Comparison of ENCODE assay signal across 8 cellular contexts in the genomic region with DNA sequence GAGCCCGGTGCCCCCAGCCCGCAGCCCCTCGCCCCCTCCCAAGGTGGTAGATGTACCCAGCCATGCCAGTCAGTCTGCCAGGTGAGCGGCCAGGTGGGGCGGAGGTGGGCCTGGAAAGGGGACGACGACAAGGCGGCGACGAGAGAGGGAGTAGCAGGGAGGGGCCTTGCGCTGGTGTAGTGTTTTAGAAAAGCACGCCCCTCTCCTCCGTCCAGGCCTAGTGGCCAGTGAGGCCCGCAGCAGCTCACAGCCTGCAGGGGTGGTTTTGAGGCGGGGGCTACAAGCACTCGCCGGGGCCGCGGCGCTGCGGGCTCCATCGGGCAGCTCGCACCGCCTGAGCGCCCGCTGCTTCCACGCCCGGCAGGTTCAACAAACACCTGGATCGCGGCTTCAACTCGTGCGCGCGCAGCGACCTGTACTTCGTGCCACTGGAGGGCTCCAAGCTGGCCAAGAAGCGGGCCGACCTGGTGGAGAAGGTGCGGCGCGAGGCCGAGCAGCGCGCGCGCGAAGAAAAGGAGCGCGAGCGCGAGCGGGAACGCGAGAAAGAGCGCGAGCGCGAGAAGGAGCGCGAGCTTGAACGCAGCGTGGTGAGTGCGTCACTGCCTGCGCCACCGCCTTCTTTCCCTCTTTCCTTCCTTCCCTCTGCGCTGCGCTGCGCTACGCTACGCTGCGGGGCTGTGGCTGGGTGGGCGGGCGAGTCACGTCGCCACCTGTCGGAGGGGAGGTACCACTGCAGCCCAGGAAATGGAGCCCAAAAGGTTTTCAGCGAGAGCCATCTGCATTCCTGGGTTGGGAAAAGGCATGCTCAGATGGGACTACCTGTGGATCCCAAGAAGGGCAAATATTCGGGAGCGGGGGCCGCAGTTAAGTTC. TPM values are rescaled to one million over a fixed set of nuclear protein-coding genes. Genes with fewer than 3 reads are reported as not detected.
DNase-seq lines count a peak whose midpoint lies in the region; ATAC-seq and TF ChIP-seq lines count a peak whose summit lies in the region.

No MANE protein-coding gene starts in this region.

- intact Hi-C loops in CD4-positive, alpha-beta memory T cell (cut with micrococcal nuclease) = loop anchor here (1.0 kb wide), 3 partner anchors 13 to 68 kb away; a partner anchor contains a TSS
- intact Hi-C loops in dorsolateral prefrontal cortex (cut with DNase I) = loop anchor here (2.0 to 5.0 kb wide), 3 partner anchors 13 to 69 kb away; a partner anchor contains a TSS
- intact Hi-C loops in lower leg skin (cut with DNase I; ENCODE audit: low total_unique reads) = no loop called here

- peak in 1 of 2 donors; percentile 46 for TF ChIP-seq POLR2A in lower leg skin (IDR thresholded peaks at IDR 0.05)

- H3K4me1 Mint-ChIP-seq in CD4-positive, alpha-beta memory T cell = peaks cover 19 to 48% (median 35%) of the 10 kb centered on the region in 4 donors
- H3K4me1 Mint-ChIP-seq in activated CD4-positive, alpha-beta memory T cell treated with anti-CD3 and anti-CD28 coated beads, Interleukin-2, amount 10 ng/mL, durations not matched to agents 7 days and 5 days = peaks cover 54% of the 10 kb centered on the region

- H3K4me1 ChIP-seq in CD4-positive, alpha-beta memory T cell (ENCODE audit: insufficient read depth, low read length) = peaks cover 29% of the 10 kb centered on the region

- CTCF ChIA-PET in CD4-positive, alpha-beta memory T cell (lab: Charles Lee; ENCODE audit: partially characterized antibody) = interaction anchor here (0.6 to 18.5 kb wide), 21 partner anchors 9 to 213 kb away, joined by 3 to 774 read pairs (median 5); a partner anchor contains a TSS
- CTCF ChIA-PET in activated CD4-positive, alpha-beta memory T cell treated with anti-CD3 and anti-CD28 coated beads, Interleukin-2, amount 10 ng/mL, durations not matched to agents 7 days and 5 days (lab: Charles Lee) = interaction anchor here (0.6 to 6.5 kb wide), 30 partner anchors 9 to 214 kb away, joined by 3 to 71 read pairs (median 6); a partner anchor contains a TSS

- H3K9me3 ChIP-seq in CD4-positive, alpha-beta memory T cell (ENCODE audit: control insufficient read depth in 1 of 2, low read length in 2 of 2) = no peaks in the 10 kb centered on the region

- H3K4me3 ChIP-seq in CD4-positive, alpha-beta memory T cell (ENCODE audit: low read length in 2 of 2) = peak overlapping the region; percentile 47 to 82
- H3K4me3 ChIP-seq in dorsolateral prefrontal cortex = peak overlapping the region; percentile 59 to 95 (median 82)
- H3K4me3 ChIP-seq in lower leg skin (ENCODE audit: low read depth, poor library complexity, severe bottlenecking) = peak overlapping the region; percentile 45

- peak; percentile 92 to 96 (median 95) for DNase-seq in CD4-positive, alpha-beta memory T cell
- DNase-seq in NCI-H82 treated with DMSO at 0.1 percent for 48 hours (lab: John Stamatoyannopoulos, UW; ENCODE audit: unreplicated experiment) = peak; percentile 91
- DNase-seq in activated CD4-positive, alpha-beta memory T cell treated with anti-CD3 and anti-CD28 coated beads, Interleukin-2, amount 10 ng/mL, durations not matched to agents 7 days and 5 days = peak; percentile 96
- peak; percentile 84 to 96 (median 94) for DNase-seq in dorsolateral prefrontal cortex
- DNase-seq in lower leg skin (ENCODE audit: low spot score in 2 of 2) = peak; percentile 91 to 98
- peak; percentile 90 to 91 for DNase-seq in stimulated activated CD4-positive, alpha-beta T cell treated with anti-CD3 and anti-CD28 coated beads, Interleukin-4, amount 100 ng/mL, for 48 hours (ENCODE audit: low read depth in 2 of 2)

- H3K36me3 Mint-ChIP-seq in CD4-positive, alpha-beta memory T cell = peaks cover 6 to 32% of the 10 kb centered on the region in 2 donors
- H3K36me3 Mint-ChIP-seq in activated CD4-positive, alpha-beta memory T cell treated with anti-CD3 and anti-CD28 coated beads, Interleukin-2, amount 10 ng/mL, durations not matched to agents 7 days and 5 days (ENCODE audit: low read depth) = peaks cover 38% of the 10 kb centered on the region

- H3K27me3 Mint-ChIP-seq in CD4-positive, alpha-beta memory T cell = no peaks in the 10 kb centered on the region
- no peaks in the 10 kb centered on the region for H3K27me3 Mint-ChIP-seq in activated CD4-positive, alpha-beta memory T cell treated with anti-CD3 and anti-CD28 coated beads, Interleukin-2, amount 10 ng/mL, durations not matched to agents 7 days and 5 days

- H3K4me3 Mint-ChIP-seq in CD4-positive, alpha-beta memory T cell = peak overlapping the region; percentile 80 to 88 (median 84)
- H3K4me3 Mint-ChIP-seq in activated CD4-positive, alpha-beta memory T cell treated with anti-CD3 and anti-CD28 coated beads, Interleukin-2, amount 10 ng/mL, durations not matched to agents 7 days and 5 days = peak overlapping the region; percentile 88

- H3K9me3 Mint-ChIP-seq in CD4-positive, alpha-beta memory T cell = peaks cover 0 to 2% (median 0%) of the 10 kb centered on the region in 8 donors
- no peaks in the 10 kb centered on the region for H3K9me3 Mint-ChIP-seq in activated CD4-positive, alpha-beta memory T cell treated with anti-CD3 and anti-CD28 coated beads, Interleukin-2, amount 10 ng/mL, durations not matched to agents 7 days and 5 days

- 1% methylated on average over 45 to 76 of the region's 80 CpGs for WGBS in lower leg skin, 2 donors

- H3K27me3 ChIP-seq in CD4-positive, alpha-beta memory T cell (ENCODE audit: insufficient read depth, low read length) = no peaks in the 10 kb centered on the region
- no peaks in the 10 kb centered on the region for H3K27me3 ChIP-seq in dorsolateral prefrontal cortex

- peak overlapping the region; percentile 93 to 99 (median 94) for H3K27ac Mint-ChIP-seq in CD4-positive, alpha-beta memory T cell
- peak overlapping the region; percentile 95 for H3K27ac Mint-ChIP-seq in activated CD4-positive, alpha-beta memory T cell treated with anti-CD3 and anti-CD28 coated beads, Interleukin-2, amount 10 ng/mL, durations not matched to agents 7 days and 5 days

- TF ChIP-seq CTCF in dorsolateral prefrontal cortex (IDR thresholded peaks at IDR 0.05 in 54 of 56, conservative IDR thresholded peaks at IDR 0.05 in 2 of 56; ENCODE audit: low read depth in 1 of 56, partially characterized antibody in 56 of 56) (peak; percentile 93 to 99 (median 98)), lower leg skin (IDR thresholded peaks at IDR 0.05) (peak in 1 of 3 donors; percentile 85)

- POLR2A ChIA-PET in CD4-positive, alpha-beta memory T cell (lab: Charles Lee; ENCODE audit: partially characterized antibody) = interaction anchor here (0.8 to 22.1 kb wide), 25 partner anchors 9 to 703 kb away, joined by 3 to 1807 read pairs (median 12); a partner anchor contains a TSS
- POLR2A ChIA-PET in activated CD4-positive, alpha-beta memory T cell treated with anti-CD3 and anti-CD28 coated beads, Interleukin-2, amount 10 ng/mL, durations not matched to agents 7 days and 5 days (lab: Charles Lee) = interaction anchor here (0.6 to 19.4 kb wide), 25 partner anchors 10 to 397 kb away, joined by 3 to 295 read pairs (median 6); a partner anchor contains a TSS

- H3K36me3 ChIP-seq in CD4-positive, alpha-beta memory T cell (ENCODE audit: insufficient read depth, low read length) = peaks cover 6% of the 10 kb centered on the region

- ATAC-seq in GM19397 (IDR thresholded peaks at IDR 0.05; ENCODE audit: unreplicated experiment) (peak; percentile 88), HG03571 (IDR thresholded peaks at IDR 0.05; ENCODE audit: unreplicated experiment) (peak; percentile 79)

- H3K27ac ChIP-seq in CD4-positive, alpha-beta memory T cell (ENCODE audit: low read depth, low read length) = peak overlapping the region; percentile 95
- peak overlapping the region; percentile 83 to 100 (median 99) for H3K27ac ChIP-seq in dorsolateral prefrontal cortex

RNA-seq across cellular contexts. Expression of a gene that starts 5.9 kb away (rescaled TPM):
- not detected for total RNA-seq in CD4-positive, alpha-beta memory T cell
- not detected for polyA plus RNA-seq in CD4-positive, alpha-beta memory T cell
- total RNA-seq in activated CD4-positive, alpha-beta memory T cell treated with anti-CD3 and anti-CD28 coated beads, Interleukin-2, amount 10 ng/mL, durations not matched to agents 7 days and 5 days = not detected
- not detected for total RNA-seq in dorsolateral prefrontal cortex
- not detected for total RNA-seq in lower leg skin

RNA-seq across cellular contexts. Expression of a gene that starts 6.1 kb away (rescaled TPM):
- total RNA-seq in CD4-positive, alpha-beta memory T cell = 100 to 1,000 TPM; 423 to 425 TPM
- polyA plus RNA-seq in CD4-positive, alpha-beta memory T cell = 100 to 1,000 TPM; 155 to 244 TPM
- total RNA-seq in activated CD4-positive, alpha-beta memory T cell treated with anti-CD3 and anti-CD28 coated beads, Interleukin-2, amount 10 ng/mL, durations not matched to agents 7 days and 5 days = 100 to 1,000 TPM; 141 TPM
- total RNA-seq in dorsolateral prefrontal cortex (100 to 1,000 TPM; 102 to 287 (median 162) TPM), lower leg skin (100 to 1,000 TPM; 341 to 526 (median 418) TPM)

RNA-seq across cellular contexts. Expression of a gene that starts 10.0 kb away (rescaled TPM):
- total RNA-seq in CD4-positive, alpha-beta memory T cell = 10 to 100 TPM; 32.2 to 33.0 TPM
- polyA plus RNA-seq in CD4-positive, alpha-beta memory T cell = 1 to 10 TPM in 1 of 2 donors, under 1 TPM in 1; 0.16 to 1.1 TPM
- 10 to 100 TPM; 33.9 to 34.6 TPM for total RNA-seq in activated CD4-positive, alpha-beta memory T cell treated with anti-CD3 and anti-CD28 coated beads, Interleukin-2, amount 10 ng/mL, durations not matched to agents 7 days and 5 days
- 100 to 1,000 TPM; 147 to 334 (median 199) TPM for total RNA-seq in dorsolateral prefrontal cortex
- total RNA-seq in lower leg skin = 100 to 1,000 TPM in 1 of 4 donors, 10 to 100 TPM in 3; 33.4 to 115 (median 64.0) TPM

RNA-seq across cellular contexts. Expression of a gene that starts 13.4 kb away (rescaled TPM):
- total RNA-seq in CD4-positive, alpha-beta memory T cell = 100 to 1,000 TPM; 189 to 199 TPM
- 100 to 1,000 TPM; 126 to 325 TPM for polyA plus RNA-seq in CD4-positive, alpha-beta memory T cell
- 100 to 1,000 TPM; 295 to 299 TPM for total RNA-seq in activated CD4-positive, alpha-beta memory T cell treated with anti-CD3 and anti-CD28 coated beads, Interleukin-2, amount 10 ng/mL, durations not matched to agents 7 days and 5 days
- total RNA-seq in dorsolateral prefrontal cortex (10 to 100 TPM in 52 of 120 experiments, 1 to 10 TPM in 68; 2.6 to 25.6 (median 9.2) TPM), lower leg skin (10 to 100 TPM; 31.8 to 44.5 (median 34.4) TPM)

RNA-seq across cellular contexts. Expression of a gene that starts 23.3 kb away (rescaled TPM):
- 100 to 1,000 TPM; 187 to 190 TPM for total RNA-seq in CD4-positive, alpha-beta memory T cell
- polyA plus RNA-seq in CD4-positive, alpha-beta memory T cell = 10 to 100 TPM; 28.4 to 35.8 TPM
- total RNA-seq in activated CD4-positive, alpha-beta memory T cell treated with anti-CD3 and anti-CD28 coated beads, Interleukin-2, amount 10 ng/mL, durations not matched to agents 7 days and 5 days = 100 to 1,000 TPM; 206 to 207 TPM
- total RNA-seq in dorsolateral prefrontal cortex = 1,000 to 10,000 TPM in 14 of 120 experiments, 100 to 1,000 TPM in 106; 270 to 1,166 (median 848) TPM
- total RNA-seq in lower leg skin = 1 to 10 TPM; 3.6 to 7.9 (median 6.1) TPM

Comparison
In these comparisons a context has a peak if more than half of its experiments do, and no peak if none do; other contexts are left out.
1. Peak in every context shown above with its lines: DNase-seq, ATAC-seq, H3K4me3 ChIP-seq and H3K27ac ChIP-seq.